Comparison of ENCODE assay signal across 9 cellular contexts in genomic region chr2:95530734-95531133, GRCh38. TPM values are rescaled to one million over a fixed set of nuclear protein-coding genes. Genes with fewer than 3 reads are reported as not detected.
DNase-seq lines count a peak whose midpoint lies in the region; ATAC-seq and TF ChIP-seq lines count a peak whose summit lies in the region.
"Had no signal": no experiment of that assay in that cellular context is flagged by ENCODE, and none has a peak within 500 bp of the region (broad histone marks: within the 10 kb centered on the region; RNA-seq: fewer than 3 reads in every experiment).

No MANE protein-coding gene starts in this region.

- DNase-seq in activated naive CD4-positive, alpha-beta T cell treated with Interleukin-2 at 50 U/mL for 16 hours: peak; percentile 18
- no peak for DNase-seq in activated naive CD4-positive, alpha-beta T cell treated with anti-CD3 and anti-CD28 coated beads, Interleukin-2, amount 50 U/mL, for 16 hours
- no peak for DNase-seq in stimulated activated effector memory CD8-positive, alpha-beta T cell treated with anti-CD3 and anti-CD28 coated beads, Interleukin-12 subunit alpha, Interleukin-12 subunit beta, amount 100 ng/mL, for 72 hours (ENCODE audit: low spot score in 2 of 2)
- no peak for DNase-seq in NCI-H2107 (lab: John Stamatoyannopoulos, UW)
- no peak for DNase-seq in uterus
- DNase-seq in spleen: no peak

- H3K4me3 Mint-ChIP-seq in stimulated activated effector memory CD8-positive, alpha-beta T cell treated with anti-CD3 and anti-CD28 coated beads, Interleukin-12 subunit alpha, Interleukin-12 subunit beta, amount 100 ng/mL, for 72 hours: no peak overlapping the region

- peaks cover 2% of the 10 kb centered on the region for H3K9me3 Mint-ChIP-seq in stimulated activated effector memory CD8-positive, alpha-beta T cell treated with anti-CD3 and anti-CD28 coated beads, Interleukin-12 subunit alpha, Interleukin-12 subunit beta, amount 100 ng/mL, for 72 hours

- TF ChIP-seq CTCF in uterus (IDR thresholded peaks at IDR 0.05): no peak
- no peak for TF ChIP-seq CTCF in spleen (IDR thresholded peaks at IDR 0.05 in 8 of 11, conservative IDR thresholded peaks at IDR 0.05 in 3 of 11)

- H3K4me3 ChIP-seq in uterus (no peak overlapping the region), spleen (no peak overlapping the region)

- H3K36me3 Mint-ChIP-seq in stimulated activated effector memory CD8-positive, alpha-beta T cell treated with anti-CD3 and anti-CD28 coated beads, Interleukin-12 subunit alpha, Interleukin-12 subunit beta, amount 100 ng/mL, for 72 hours: no peaks in the 10 kb centered on the region

- H3K4me1 Mint-ChIP-seq in stimulated activated effector memory CD8-positive, alpha-beta T cell treated with anti-CD3 and anti-CD28 coated beads, Interleukin-12 subunit alpha, Interleukin-12 subunit beta, amount 100 ng/mL, for 72 hours: peaks cover 15% of the 10 kb centered on the region

- H3K27ac ChIP-seq in uterus: no peak overlapping the region
- no peak overlapping the region for H3K27ac ChIP-seq in spleen

- TF ChIP-seq POLR2A in uterus (IDR thresholded peaks at IDR 0.05) (no peak), spleen (IDR thresholded peaks at IDR 0.05) (no peak)

- H3K27ac Mint-ChIP-seq in stimulated activated effector memory CD8-positive, alpha-beta T cell treated with anti-CD3 and anti-CD28 coated beads, Interleukin-12 subunit alpha, Interleukin-12 subunit beta, amount 100 ng/mL, for 72 hours: no peak overlapping the region

- intact Hi-C loops in uterus (cut with DNase I; ENCODE audit: low total_unique reads) (no loop called here), spleen (cut with DNase I; ENCODE audit: low total_unique reads) (no loop called here)

- H3K36me3 ChIP-seq in uterus (no peaks in the 10 kb centered on the region), spleen (peaks cover 0 to 14% (median 0%) of the 10 kb centered on the region in 6 donors)

- H3K27me3 ChIP-seq in uterus (no peaks in the 10 kb centered on the region), spleen (replicated peaks in 1 of 7) (peaks cover 0 to 12% (median 0%) of the 10 kb centered on the region in 7 donors)

- 76 to 91% (median 82%) methylated on average over 9 of the region's 9 CpGs for WGBS in spleen, 5 donors

- H3K4me1 ChIP-seq in uterus: no peaks in the 10 kb centered on the region
- peaks cover 0 to 24% (median 14%) of the 10 kb centered on the region in 6 donors for H3K4me1 ChIP-seq in spleen

- H3K9me3 ChIP-seq in uterus (no peaks in the 10 kb centered on the region), spleen (no peaks in the 10 kb centered on the region)

- ATAC-seq in HG02623 (IDR thresholded peaks at IDR 0.05; ENCODE audit: unreplicated experiment) (peak; percentile 68), SK-N-SH treated with all-trans-retinoic acid at 6 μM for 48 hours (peak; percentile 59)
- ATAC-seq in stimulated activated effector memory CD8-positive, alpha-beta T cell treated with anti-CD3 and anti-CD28 coated beads, Interleukin-12 subunit alpha, Interleukin-12 subunit beta, amount 100 ng/mL, for 72 hours: peak; percentile 88

TF ChIP-seq in SK-N-SH treated with all-trans-retinoic acid at 6 μM for 48 hours, 23 proteins besides CTCF, POLR2A, EP300 and RAD21:
- no peak for TF ChIP-seq CSDC2 (CRISPR knock-in tag; IDR thresholded peaks at IDR 0.05)
- no peak for TF ChIP-seq TOX (CRISPR knock-in tag; IDR thresholded peaks at IDR 0.05; ENCODE audit: borderline replicate concordance)

RNA-seq across cellular contexts. Expression of gene TRIM43B, which starts 46.2 kb away (rescaled TPM):
- total RNA-seq in uterus: not detected
- not detected for total RNA-seq in spleen
- polyA plus RNA-seq in spleen: not detected
- total RNA-seq: lower leg skin had no signal
